In genomic region chr16:15961060-15961511, GRCh38 we compare ENCODE assay signal across 8 cellular contexts. TPM values are rescaled to one million over a fixed set of nuclear protein-coding genes. Genes with fewer than 3 reads are reported as not detected.
DNase-seq lines count a peak whose midpoint lies in the region; ATAC-seq, FAIRE-seq and TF ChIP-seq lines count a peak whose summit lies in the region.

No MANE protein-coding gene starts in this region.

- no peak overlapping the region for H3K4me3 ChIP-seq in fibroblast of the aortic adventitia (ENCODE audit: low read depth, low read length)
- H3K4me3 ChIP-seq in pancreas, result no peak overlapping the region
- H3K4me3 ChIP-seq in ovary, result no peak overlapping the region

- POLR2A ChIA-PET in activated CD4-positive, alpha-beta T cell treated with anti-CD3 and anti-CD28 coated beads, Interleukin-2, amount 10 ng/mL, durations not matched to agents 7 days and 5 days (lab: Charles Lee), result interaction anchor here (0.6 kb wide), 1 partner anchor 56 kb away, joined by 6 read pairs; no protein-coding TSS in a partner anchor

- H3K9me3 ChIP-seq in pancreas (no peaks in the 10 kb centered on the region), ovary (no peaks in the 10 kb centered on the region)

- no peak for TF ChIP-seq CTCF in GM13977 (IDR thresholded peaks at IDR 0.05; ENCODE audit: extremely low read depth, insufficient read depth, missing control alignments)
- TF ChIP-seq CTCF in fibroblast of the aortic adventitia (IDR thresholded peaks at IDR 0.05; ENCODE audit: insufficient read depth, low read length), result no peak
- no peak for TF ChIP-seq CTCF in pancreas (IDR thresholded peaks at IDR 0.05)
- TF ChIP-seq CTCF in ovary (IDR thresholded peaks at IDR 0.05), result no peak

- H3K36me3 ChIP-seq in pancreas (no peaks in the 10 kb centered on the region), ovary (no peaks in the 10 kb centered on the region)

- TF ChIP-seq EP300 in ovary (IDR thresholded peaks at IDR 0.05), result no peak

- H3K27ac ChIP-seq in pancreas (no peak overlapping the region), ovary (no peak overlapping the region)

- H3K4me3 Mint-ChIP-seq in activated CD4-positive, alpha-beta T cell treated with anti-CD3 and anti-CD28 coated beads, Interleukin-2, amount 10 ng/mL, durations not matched to agents 7 days and 5 days, result peak overlapping the region; percentile 69

- ATAC-seq in HG02943 (IDR thresholded peaks at IDR 0.05; ENCODE audit: low read depth, unreplicated experiment) (peak; percentile 46), pancreas (no peak), GM21367 (IDR thresholded peaks at IDR 0.05; ENCODE audit: unreplicated experiment) (no peak)
- peak; percentile 93 for ATAC-seq in stimulated activated naive CD8-positive, alpha-beta T cell treated with anti-CD3 and anti-CD28 coated beads, Interleukin-15, Interleukin-2, amounts not matched to agents 100 U/mL and 50 U/mL, for 24 hours

- intact Hi-C loops in pancreas (cut with DNase I) (no loop called here), ovary (cut with DNase I) (loop anchor here in 1 of 4 donors (10.0 kb wide), 1 partner anchor 56 kb away; no protein-coding TSS in a partner anchor)

- CTCF ChIA-PET in activated CD4-positive, alpha-beta T cell treated with anti-CD3 and anti-CD28 coated beads, Interleukin-2, amount 10 ng/mL, durations not matched to agents 7 days and 5 days (lab: Charles Lee), result no interaction called here

- in situ Hi-C loops in GM13977 (cut with MboI; ENCODE audit: low pct_unique_long_range_greater_than_20kb, low sequenced_read_pairs, unreplicated experiment), result no loop called here

- peaks cover 73% of the 10 kb centered on the region for H3K4me1 Mint-ChIP-seq in activated CD4-positive, alpha-beta T cell treated with anti-CD3 and anti-CD28 coated beads, Interleukin-2, amount 10 ng/mL, durations not matched to agents 7 days and 5 days

- peaks cover 55% of the 10 kb centered on the region for H3K36me3 Mint-ChIP-seq in activated CD4-positive, alpha-beta T cell treated with anti-CD3 and anti-CD28 coated beads, Interleukin-2, amount 10 ng/mL, durations not matched to agents 7 days and 5 days (ENCODE audit: low read depth)

- no peak for TF ChIP-seq POLR2A in ovary (IDR thresholded peaks at IDR 0.05)

- H3K27ac Mint-ChIP-seq in activated CD4-positive, alpha-beta T cell treated with anti-CD3 and anti-CD28 coated beads, Interleukin-2, amount 10 ng/mL, durations not matched to agents 7 days and 5 days, result peak overlapping the region; percentile 95

- H3K27me3 Mint-ChIP-seq in activated CD4-positive, alpha-beta T cell treated with anti-CD3 and anti-CD28 coated beads, Interleukin-2, amount 10 ng/mL, durations not matched to agents 7 days and 5 days, result no peaks in the 10 kb centered on the region

- DNase-seq in GM13977 (ENCODE audit: low spot score) (peak; percentile 77), fibroblast of the aortic adventitia (ENCODE audit: low read depth) (peak; percentile 29), pancreas (no peak), ovary (no peak)
- peak; percentile 87 for DNase-seq in activated CD4-positive, alpha-beta T cell treated with anti-CD3 and anti-CD28 coated beads, Interleukin-2, amount 10 ng/mL, durations not matched to agents 7 days and 5 days
- DNase-seq in stimulated activated naive CD8-positive, alpha-beta T cell treated with anti-CD3 and anti-CD28 coated beads, Interleukin-15, Interleukin-2, amounts not matched to agents 100 U/mL and 50 U/mL, for 24 hours, result peak; percentile 59

- H3K27me3 ChIP-seq in pancreas (no peaks in the 10 kb centered on the region), ovary (no peaks in the 10 kb centered on the region)

- H3K4me1 ChIP-seq in pancreas, result no peaks in the 10 kb centered on the region
- H3K4me1 ChIP-seq in ovary (ENCODE audit: insufficient read depth), result peaks cover 6% of the 10 kb centered on the region

- peaks cover 15% of the 10 kb centered on the region for H3K9me3 Mint-ChIP-seq in activated CD4-positive, alpha-beta T cell treated with anti-CD3 and anti-CD28 coated beads, Interleukin-2, amount 10 ng/mL, durations not matched to agents 7 days and 5 days

- no peak for FAIRE-seq in pancreas (lab: Jason Lieb, UNC)

- WGBS in pancreas, 2 donors, result 77 to 82% methylated on average over 5 of the region's 5 CpGs
- WGBS in ovary, 3 donors, result 58 to 59% (median 59%) methylated on average over 5 of the region's 5 CpGs

RNA-seq across cellular contexts. Expression of gene ABCC1, which starts 11.7 kb away (rescaled TPM):
- 10 to 100 TPM; 51.7 to 55.2 TPM for total RNA-seq in activated CD4-positive, alpha-beta T cell treated with anti-CD3 and anti-CD28 coated beads, Interleukin-2, amount 10 ng/mL, durations not matched to agents 7 days and 5 days
- total RNA-seq in fibroblast of the aortic adventitia (ENCODE audit: low replicate concordance) (34.6 and 46.2 TPM in 2 replicates), pancreas (10 to 100 TPM in 4 of 6 donors, 1 to 10 TPM in 2; 8.5 to 16.8 (median 11.5) TPM), ovary (10 to 100 TPM; 10.0 to 31.1 (median 24.9) TPM)
- polyA plus RNA-seq in pancreas (10 to 100 TPM; 11.6 to 12.5 TPM), ovary (10 to 100 TPM; 10.3 to 17.3 TPM)

Comparison
In these comparisons a context has a peak if more than half of its experiments do, and no peak if none do; other contexts are left out.
1. DNase-seq: peak in GM13977 (single experiment), activated CD4-positive, alpha-beta T cell treated with anti-CD3 and anti-CD28 coated beads, Interleukin-2, amount 10 ng/mL, durations not matched to agents 7 days and 5 days (single experiment), fibroblast of the aortic adventitia (single experiment) and stimulated activated naive CD8-positive, alpha-beta T cell treated with anti-CD3 and anti-CD28 coated beads, Interleukin-15, Interleukin-2, amounts not matched to agents 100 U/mL and 50 U/mL, for 24 hours (single experiment); none in pancreas (0 of 6) and ovary (0 of 5).
2. ATAC-seq: peak in HG02943 (single experiment) and stimulated activated naive CD8-positive, alpha-beta T cell treated with anti-CD3 and anti-CD28 coated beads, Interleukin-15, Interleukin-2, amounts not matched to agents 100 U/mL and 50 U/mL, for 24 hours (single experiment); none in pancreas (0 of 4) and GM21367 (single experiment).